In the genomic region with DNA sequence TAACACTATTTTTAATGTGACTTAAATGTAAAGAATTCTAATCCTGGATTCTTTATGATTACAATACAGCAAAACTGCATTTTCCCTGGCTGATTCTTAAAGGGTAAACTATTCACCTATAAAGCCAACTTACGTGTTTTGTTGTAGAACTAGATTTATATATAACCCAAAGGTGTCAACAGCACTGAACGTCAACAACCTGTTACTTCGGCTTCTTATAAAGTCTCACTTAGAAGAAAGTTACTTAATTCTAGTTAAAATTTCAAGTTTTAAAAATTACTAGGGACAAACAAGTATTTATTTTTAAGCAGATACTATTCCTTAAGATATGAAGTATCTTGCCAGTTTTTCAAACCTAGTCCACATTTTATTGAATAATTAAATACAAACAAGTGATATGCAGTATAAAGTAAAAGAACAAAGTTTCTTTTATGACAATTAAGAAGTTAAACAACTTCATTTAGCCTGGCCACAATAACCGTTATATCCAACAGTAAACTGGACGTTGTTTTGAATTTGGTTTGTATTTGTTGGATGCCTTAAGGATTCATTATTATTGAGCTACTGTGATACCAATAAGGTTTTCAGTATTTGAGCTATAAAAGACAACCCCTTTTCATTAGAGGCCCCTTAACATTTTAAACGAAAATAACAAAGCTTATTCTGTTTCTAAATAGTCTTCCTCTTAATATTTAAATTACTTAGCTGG, we compare ENCODE assay signal across 14 cellular contexts.
DNase-seq lines count a peak whose midpoint lies in the region; ATAC-seq, FAIRE-seq and TF ChIP-seq lines count a peak whose summit lies in the region.
"Had no signal": no experiment of that assay in that cellular context is flagged by ENCODE, and none has a peak within 500 bp of the region (broad histone marks: within the 10 kb centered on the region; RNA-seq: fewer than 3 reads in every experiment).

No MANE protein-coding gene starts in this region.

- no peak overlapping the region for H2AFZ ChIP-seq in OCI-LY1 (ENCODE audit: low read length)

- ATAC-seq in GM19397 (IDR thresholded peaks at IDR 0.05; ENCODE audit: unreplicated experiment) (no peak), GM18502 (IDR thresholded peaks at IDR 0.05; ENCODE audit: poor library complexity, unreplicated experiment) (no peak)
- ATAC-seq: natural killer cell had no signal

- H3K4me3 ChIP-seq in OCI-LY1 (ENCODE audit: low read depth, low read length, poor library complexity, severe bottlenecking) (no peak overlapping the region), kidney (ENCODE audit: low read length in 2 of 2) (peak overlapping the region; percentile 32 to 61)

- H3K36me3 ChIP-seq in OCI-LY1 (ENCODE audit: insufficient read depth, low read length) (peaks cover 32% of the 10 kb centered on the region), kidney (ENCODE audit: control insufficient read depth in 1 of 2, insufficient read depth in 2 of 2, low read length in 2 of 2) (no peaks in the 10 kb centered on the region)

- H3K9me3 ChIP-seq in OCI-LY1 (ENCODE audit: low read length) (no peaks in the 10 kb centered on the region), kidney (ENCODE audit: control insufficient read depth in 1 of 2, low read length in 2 of 2) (no peaks in the 10 kb centered on the region)

- intact Hi-C loops in kidney (cut with DNase I), result loop anchor here (10.0 kb wide), 2 partner anchors 290 to 780 kb away; a partner anchor contains a TSS

- DNase-seq in NCI-H748 (lab: John Stamatoyannopoulos, UW; ENCODE audit: unreplicated experiment) (peak; percentile 32), NCI-H748 treated with DMSO at 0.1 percent for 48 hours (lab: John Stamatoyannopoulos, UW) (no peak), kidney (no peak), GM19240 (ENCODE audit: insufficient read length, low spot score) (no peak)
- no peak for DNase-seq in activated CD4-positive, alpha-beta T cell treated with anti-CD3 and anti-CD28 coated beads for 1 hour
- DNase-seq: GOT3; natural killer cell; NCI-H2081 treated with DMSO at 0.1 percent for 48 hours; stimulated activated CD4-positive, alpha-beta T cell treated with anti-CD3 and anti-CD28 coated beads, Interleukin-12 subunit alpha, Interleukin-12 subunit beta, amount 100 ng/mL, for 4 hours; SW 1271 had no signal

- no peaks in the 10 kb centered on the region for H3K9me2 ChIP-seq in OCI-LY1 (ENCODE audit: low read depth, low read length)

- no peak overlapping the region for H3K27ac ChIP-seq in OCI-LY1 (ENCODE audit: low read depth, low read length, poor library complexity, severe bottlenecking)
- peak overlapping the region in 1 of 2 donors; percentile 7 for H3K27ac ChIP-seq in kidney (ENCODE audit: low read depth in 2 of 2, low read length in 2 of 2)

- TF ChIP-seq CTCF in OCI-LY1 (IDR thresholded peaks at IDR 0.05; ENCODE audit: low read length) (no peak), kidney (IDR thresholded peaks at IDR 0.05; ENCODE audit: borderline replicate concordance, extremely low read depth, insufficient read depth) (no peak)

- H3K9ac ChIP-seq in OCI-LY1 (ENCODE audit: low read length) (no peak overlapping the region), kidney (ENCODE audit: low read length in 2 of 2) (peak overlapping the region in 1 of 2 donors; percentile 57)

- H3K4me1 ChIP-seq in OCI-LY1 (ENCODE audit: insufficient read depth, low read length, severe bottlenecking), result peaks cover 23% of the 10 kb centered on the region
- no peaks in the 10 kb centered on the region for H3K4me1 ChIP-seq in kidney (ENCODE audit: control insufficient read depth in 1 of 2, insufficient read depth in 1 of 2, low read depth in 1 of 2, low read length in 2 of 2)

- no peaks in the 10 kb centered on the region for H3K27me3 ChIP-seq in OCI-LY1 (ENCODE audit: insufficient read depth, low read length)

- H3F3A ChIP-seq in OCI-LY1 (ENCODE audit: insufficient read depth, low read length), result no peaks in the 10 kb centered on the region

- H4K20me1 ChIP-seq in OCI-LY1 (ENCODE audit: insufficient read depth, low read length), result no peaks in the 10 kb centered on the region

- peak overlapping the region; percentile 86; the same call in 1 of the 2 replicates for H3K4me2 ChIP-seq in OCI-LY1 (ENCODE audit: low read length)

- FAIRE-seq in kidney (lab: Jason Lieb, UNC), result peak; percentile 60
- FAIRE-seq: TTC549 had no signal

- H3K79me2 ChIP-seq in OCI-LY1 (ENCODE audit: insufficient read depth, low read length), result no peaks in the 10 kb centered on the region
